Comparison of ENCODE assay signal across 18 cellular contexts in the genomic region with DNA sequence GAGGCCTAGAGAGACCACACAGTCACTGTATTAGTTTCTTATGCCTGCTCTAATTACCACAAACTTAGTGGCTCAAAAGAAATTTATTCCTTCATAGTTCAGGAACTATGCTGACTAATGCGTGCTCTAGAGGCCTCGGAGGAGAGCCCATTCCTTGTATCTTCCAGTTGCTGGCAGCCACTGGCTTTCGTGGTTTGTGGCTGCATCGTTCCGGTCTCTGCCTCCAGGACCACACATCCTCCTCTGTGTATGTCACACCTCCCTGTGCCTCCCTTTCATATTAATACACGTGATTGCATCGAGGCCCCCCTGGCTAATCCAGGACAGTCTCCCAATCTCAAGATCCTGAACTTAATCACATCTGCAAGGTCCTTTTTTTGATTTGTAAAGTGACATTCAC. TPM values are rescaled to one million over a fixed set of nuclear protein-coding genes. Genes with fewer than 3 reads are reported as not detected.
DNase-seq lines count a peak whose midpoint lies in the region; ATAC-seq and TF ChIP-seq lines count a peak whose summit lies in the region.
"Had no signal": no experiment of that assay in that cellular context is flagged by ENCODE, and none has a peak within 500 bp of the region (broad histone marks: within the 10 kb centered on the region; RNA-seq: fewer than 3 reads in every experiment).

No MANE protein-coding gene starts in this region.

- H3K4me3 ChIP-seq in astrocyte of the cerebellum (ENCODE audit: low read depth, low read length) (no peak overlapping the region), trophoblast cell (ENCODE audit: low read depth, low read length) (no peak overlapping the region), right cardiac atrium (ENCODE audit: low read length) (no peak overlapping the region)
- H3K4me3 ChIP-seq: body of pancreas, HAP-1, right lobe of liver had no signal

- H3K4me2 ChIP-seq in trophoblast cell (ENCODE audit: low read length) = no peak overlapping the region

- no peak overlapping the region for H3K27ac Mint-ChIP-seq in effector memory CD8-positive, alpha-beta T cell
- H3K27ac Mint-ChIP-seq: CD8-positive, alpha-beta memory T cell; stimulated activated naive B cell treated with anti-CD40 and anti-IgM and Interleukin-4, amounts not matched to agents 10 μg/mL and 1 μg/mL and 100 μg/mL, for 72 hours; T-helper 1 cell treated with Interleukin-12 subunit alpha and Interleukin-12 subunit beta and Interleukin-4 antibody, amounts not matched to agents 30 μg/mL and 1 μg/mL, for 36 hours had no signal

- H3K4me1 ChIP-seq in trophoblast cell (ENCODE audit: control insufficient read depth in 1 of 2, insufficient read depth in 2 of 2, low read length in 2 of 2) = peaks cover 3 to 9% of the 10 kb centered on the region in 2 experiments
- H3K4me1 ChIP-seq in right cardiac atrium (ENCODE audit: control insufficient read depth, insufficient read depth, low read length) = no peaks in the 10 kb centered on the region
- H3K4me1 ChIP-seq: body of pancreas, HAP-1, right lobe of liver had no signal

- H3K4me1 Mint-ChIP-seq in effector memory CD8-positive, alpha-beta T cell (ENCODE audit: low read depth in 2 of 2) = peaks cover 0 to 2% of the 10 kb centered on the region in 2 donors
- H3K4me1 Mint-ChIP-seq: CD8-positive, alpha-beta memory T cell had no signal

- no peak overlapping the region for H4K91ac ChIP-seq in trophoblast cell (ENCODE audit: low read depth, low read length)

- H3K36me3 Mint-ChIP-seq in effector memory CD8-positive, alpha-beta T cell (ENCODE audit: insufficient read depth) = peaks cover 4% of the 10 kb centered on the region
- H3K36me3 Mint-ChIP-seq: CD8-positive, alpha-beta memory T cell; stimulated activated naive B cell treated with anti-CD40 and anti-IgM and Interleukin-4, amounts not matched to agents 10 μg/mL and 1 μg/mL and 100 μg/mL, for 72 hours had no signal

- no peak for ATAC-seq in effector memory CD8-positive, alpha-beta T cell (replicated peaks)
- no peak for ATAC-seq in right cardiac atrium
- ATAC-seq: body of pancreas; naive thymus-derived CD4-positive, alpha-beta T cell; right lobe of liver had no signal

- peak overlapping the region; percentile 36 for H4K12ac ChIP-seq in trophoblast cell (ENCODE audit: low read depth, low read length)

- H3K4me3 Mint-ChIP-seq in effector memory CD8-positive, alpha-beta T cell = no peak overlapping the region
- H3K4me3 Mint-ChIP-seq: CD8-positive, alpha-beta memory T cell; naive thymus-derived CD4-positive, alpha-beta T cell; stimulated activated naive B cell treated with anti-CD40 and anti-IgM and Interleukin-4, amounts not matched to agents 10 μg/mL and 1 μg/mL and 100 μg/mL, for 72 hours; T-helper 1 cell treated with Interleukin-12 subunit alpha and Interleukin-12 subunit beta and Interleukin-4 antibody, amounts not matched to agents 30 μg/mL and 1 μg/mL, for 36 hours had no signal

- no peaks in the 10 kb centered on the region for H3K9me3 Mint-ChIP-seq in effector memory CD8-positive, alpha-beta T cell
- H3K9me3 Mint-ChIP-seq: CD8-positive, alpha-beta memory T cell; naive thymus-derived CD4-positive, alpha-beta T cell; stimulated activated naive B cell treated with anti-CD40 and anti-IgM and Interleukin-4, amounts not matched to agents 10 μg/mL and 1 μg/mL and 100 μg/mL, for 72 hours; T-helper 1 cell treated with Interleukin-12 subunit alpha and Interleukin-12 subunit beta and Interleukin-4 antibody, amounts not matched to agents 30 μg/mL and 1 μg/mL, for 36 hours had no signal

- H2BK120ac ChIP-seq in trophoblast cell (ENCODE audit: insufficient read depth, low read length, poor library complexity) = no peak overlapping the region

- WGBS in trophoblast cell (ENCODE audit: extremely low coverage, insufficient coverage, insufficient read length) = no CpG with 5 or more reads among the region's 7 CpGs
- 74% methylated on average over 7 of the region's 7 CpGs for WGBS in right cardiac atrium

- peaks cover 2% of the 10 kb centered on the region for H3K79me1 ChIP-seq in trophoblast cell (ENCODE audit: low read length)

- no peaks in the 10 kb centered on the region for H3K79me2 ChIP-seq in trophoblast cell (ENCODE audit: control insufficient read depth, insufficient read depth, low read length, poor library complexity)

- no peak overlapping the region for H4K8ac ChIP-seq in trophoblast cell (ENCODE audit: low read depth, low read length)

- H3K23ac ChIP-seq in trophoblast cell (ENCODE audit: low read length) = no peak overlapping the region

- peak overlapping the region; percentile 71 for H2AK5ac ChIP-seq in trophoblast cell (ENCODE audit: low read length)

- intact Hi-C loops in right cardiac atrium (cut with DNase I) = no loop called here

- H3K27ac ChIP-seq in trophoblast cell (ENCODE audit: low read depth, low read length) (no peak overlapping the region), right cardiac atrium (ENCODE audit: low read length) (no peak overlapping the region)
- H3K27ac ChIP-seq: body of pancreas, right lobe of liver had no signal

- H3K9ac ChIP-seq in trophoblast cell (ENCODE audit: low read length) = no peak overlapping the region

- DNase-seq in EH (ENCODE audit: low read depth) (peak; percentile 63), LHCN-M2 (ENCODE audit: low read depth) (peak; percentile 59), astrocyte of the cerebellum (ENCODE audit: low read depth) (peak; percentile 70), trophoblast cell (no peak), activated gamma-delta T cell treated with Interleukin-2 at 50 U/mL for 16 hours (no peak), right cardiac atrium (no peak)
- no peak for DNase-seq in effector memory CD8-positive, alpha-beta T cell
- no peak for DNase-seq in activated CD8-positive, alpha-beta memory T cell treated with anti-CD3 and anti-CD28 coated beads, Interleukin-2, amount 50 U/mL, for 4 hours
- DNase-seq: activated CD4-positive, alpha-beta T cell treated with anti-CD3 and anti-CD28 coated beads, Interleukin-2, amount 50 U/mL, for 1 hour; body of pancreas; CD8-positive, alpha-beta memory T cell; naive thymus-derived CD4-positive, alpha-beta T cell; NCI-H1105; right lobe of liver; stimulated activated CD4-positive, alpha-beta T cell treated with anti-CD3 and anti-CD28 coated beads, Interleukin-4, amount 100 ng/mL, for 4 hours; stimulated activated naive B cell treated with anti-CD40 and anti-IgM and Interleukin-4, amounts not matched to agents 10 μg/mL and 1 μg/mL and 100 μg/mL, for 72 hours had no signal

- H3K14ac ChIP-seq in trophoblast cell (ENCODE audit: low read length) = no peak overlapping the region

- H3K36me3 ChIP-seq in trophoblast cell (ENCODE audit: control insufficient read depth in 1 of 2, insufficient read depth in 2 of 2, low read length in 2 of 2) = no peaks in the 10 kb centered on the region
- H3K36me3 ChIP-seq: HAP-1, right lobe of liver had no signal

- TF ChIP-seq CTCF in astrocyte of the cerebellum (IDR thresholded peaks at IDR 0.05; ENCODE audit: low read depth, low read length, missing control alignments) = no peak

- H3K9me3 ChIP-seq in trophoblast cell (ENCODE audit: insufficient read depth, low read depth, low read length) = peaks cover 1% of the 10 kb centered on the region
- no peaks in the 10 kb centered on the region for H3K9me3 ChIP-seq in right cardiac atrium (ENCODE audit: control insufficient read depth, low read length)
- H3K9me3 ChIP-seq: body of pancreas, HAP-1, right lobe of liver had no signal

- H3K27me3 ChIP-seq in trophoblast cell (ENCODE audit: insufficient read depth, low read length) (no peaks in the 10 kb centered on the region), right cardiac atrium (ENCODE audit: control insufficient read depth, insufficient read depth) (no peaks in the 10 kb centered on the region)
- H3K27me3 ChIP-seq: body of pancreas, right lobe of liver had no signal

- in situ Hi-C loops in astrocyte of the cerebellum (cut with HindIII; ENCODE audit: low sequenced_read_pairs) = no loop called here

- no peak overlapping the region for H2BK5ac ChIP-seq in trophoblast cell (ENCODE audit: low read depth, low read length, poor library complexity)

- H3K27me3 Mint-ChIP-seq in effector memory CD8-positive, alpha-beta T cell = peaks cover 7 to 16% of the 10 kb centered on the region in 2 donors
- H3K27me3 Mint-ChIP-seq: stimulated activated naive B cell treated with anti-CD40 and anti-IgM and Interleukin-4, amounts not matched to agents 10 μg/mL and 1 μg/mL and 100 μg/mL, for 72 hours had no signal

- H2BK12ac ChIP-seq in trophoblast cell (ENCODE audit: low read length) = peak overlapping the region; percentile 76

- no peak overlapping the region for H2AFZ ChIP-seq in trophoblast cell (ENCODE audit: insufficient read depth, low read length, poor library complexity)

- H3K18ac ChIP-seq in trophoblast cell (ENCODE audit: low read length) = no peak overlapping the region

- no peak overlapping the region for H3K4ac ChIP-seq in trophoblast cell (ENCODE audit: low read depth, low read length)

RNA-seq across cellular contexts. Expression of a gene that starts 16.9 kb away (rescaled TPM):
- 0.06 TPM in 1 of 2 replicates, not detected in the other for total RNA-seq in LHCN-M2 (2014; rRNA removed)
- 0.01 TPM for polyA plus RNA-seq in LHCN-M2 (2012)
- 1.8 and 2.2 TPM in 2 replicates for polyA plus RNA-seq in trophoblast cell (2013)
- total RNA-seq in right cardiac atrium = 100 to 1,000 TPM; 285 to 543 (median 321) TPM
- polyA plus RNA-seq in right cardiac atrium = 143 TPM
- polyA plus RNA-seq: CD8-positive, alpha-beta memory T cell; naive thymus-derived CD4-positive, alpha-beta T cell had no signal

Comparison
In these comparisons a context has a peak if more than half of its experiments do, and no peak if none do; other contexts are left out.
1. DNase-seq: peak in EH (single experiment), LHCN-M2 (single experiment) and astrocyte of the cerebellum (single experiment); none in trophoblast cell (0 of 2), effector memory CD8-positive, alpha-beta T cell (0 of 3), activated gamma-delta T cell treated with Interleukin-2 at 50 U/mL for 16 hours (single experiment), right cardiac atrium (0 of 3) and activated CD8-positive, alpha-beta memory T cell treated with anti-CD3 and anti-CD28 coated beads, Interleukin-2, amount 50 U/mL, for 4 hours (single experiment).
2. RNA of a gene that starts 16.9 kb away (total RNA-seq): 285 to 543 TPM in right cardiac atrium; 0.06 TPM in LHCN-M2; every median in the first group is over 100 times any median in the second.